8 cellular contexts compared by ENCODE assay signal in the genomic region with DNA sequence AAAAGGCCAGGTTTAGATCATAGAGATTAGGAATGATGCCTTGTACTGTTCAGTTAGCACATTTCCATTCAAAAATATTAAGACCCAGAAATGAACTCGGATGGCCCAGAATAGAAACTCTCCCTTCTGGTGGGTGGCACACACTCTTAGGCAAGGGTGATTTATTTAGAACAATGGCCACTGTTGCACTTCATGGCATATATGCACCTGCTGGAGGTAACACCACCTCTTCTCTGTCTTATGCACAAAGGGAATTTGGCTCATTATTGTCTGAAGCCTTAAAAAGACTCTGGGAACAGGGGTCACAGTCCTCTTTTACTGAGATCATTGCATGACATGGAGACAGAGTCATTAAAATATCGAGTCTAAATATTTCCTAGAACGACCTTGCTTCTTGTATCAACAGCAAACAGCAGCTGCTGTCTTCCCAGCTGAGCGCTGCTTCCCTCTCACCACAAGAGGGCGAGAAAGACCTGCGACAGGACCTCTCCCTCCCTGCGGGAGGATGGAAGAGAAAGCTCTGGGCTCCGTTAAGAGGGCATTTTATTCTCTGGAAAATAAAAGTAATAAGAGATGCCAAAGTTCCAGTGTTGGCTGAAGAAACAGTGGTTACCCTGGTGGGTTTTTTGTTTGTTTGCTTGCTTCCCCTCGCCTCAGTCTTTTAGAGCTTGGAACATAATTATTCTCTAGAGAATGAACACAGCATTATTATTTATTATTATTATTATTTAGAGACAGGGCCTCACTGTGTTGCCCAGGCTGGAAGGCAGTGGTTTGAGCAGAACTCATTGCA. TPM values are rescaled to one million over a fixed set of nuclear protein-coding genes. Genes with fewer than 3 reads are reported as not detected.
DNase-seq lines count a peak whose midpoint lies in the region; ATAC-seq and TF ChIP-seq lines count a peak whose summit lies in the region.

No MANE protein-coding gene starts in this region.

- ATAC-seq in GM21717 (IDR thresholded peaks at IDR 0.05; ENCODE audit: unreplicated experiment) (peak; percentile 83), Panc1 (peak; percentile 91)
- peak; percentile 83 for ATAC-seq in activated T-cell treated with anti-CD3 and anti-CD28 coated beads, Interleukin-2, amount 50 U/mL, for 4 hours

- DNase-seq in Panc1 (ENCODE audit: low read depth, low spot score) (peak; percentile 58), fibroblast of lung (ENCODE audit: low read depth in 2 of 2) (peak; percentile 77 to 88), substantia nigra (lab: John Stamatoyannopoulos, UW) (peak in 44 of 49 donors; percentile 7 to 85 (median 63))
- peak; percentile 63 for DNase-seq in activated T-cell treated with anti-CD3 and anti-CD28 coated beads, Interleukin-2, amount 50 U/mL, for 4 hours

- no peak overlapping the region for H3K4me3 Mint-ChIP-seq in activated T-cell treated with anti-CD3 and anti-CD28 coated beads, Interleukin-2, amount 50 U/mL, for 4 hours

- peaks cover 4% of the 10 kb centered on the region for H3K4me1 Mint-ChIP-seq in activated T-cell treated with anti-CD3 and anti-CD28 coated beads, Interleukin-2, amount 50 U/mL, for 4 hours (ENCODE audit: low read depth)

- in situ Hi-C loops in Panc1 (cut with HindIII; ENCODE audit: low pct_unique_long_range_greater_than_20kb, low sequenced_read_pairs): no loop called here

- TF ChIP-seq EP300 in neural cell (conservative IDR thresholded peaks at IDR 0.05; ENCODE audit: poor library complexity, severe bottlenecking): no peak

- POLR2A ChIA-PET in Panc1 (lab: Charles Lee): no interaction called here

- H2AFZ ChIP-seq in KMS-11 (ENCODE audit: low read depth) (peak overlapping the region; percentile 3; the same call in 1 of the 2 replicates), fibroblast of lung (ENCODE audit: low read length) (no peak overlapping the region), neural cell (ENCODE audit: low read depth, low read length) (no peak overlapping the region)

- H3F3A ChIP-seq in DOHH2 (ENCODE audit: control insufficient read depth, insufficient read depth) (no peaks in the 10 kb centered on the region), neural cell (ENCODE audit: insufficient read depth, low read length, poor library complexity, severe bottlenecking) (no peaks in the 10 kb centered on the region)

- no TSS peak for BruUV-seq in Panc1 (replicated peaks; lab: Mats Ljungman, UMichigan)

- H3K4me3 ChIP-seq in DOHH2 (ENCODE audit: low read length) (no peak overlapping the region), KMS-11 (IDR thresholded peaks at IDR 0.05; ENCODE audit: insufficient read depth, low read depth, low read length) (no peak overlapping the region), Panc1 (ENCODE audit: low read depth in 2 of 2, low read length in 2 of 2) (no peak overlapping the region), fibroblast of lung (replicated peaks in 1 of 4; ENCODE audit: control extremely low read depth in 1 of 4, insufficient read depth in 1 of 4, low read depth in 3 of 4, low read length in 4 of 4) (no peak overlapping the region), neural cell (ENCODE audit: low read length) (no peak overlapping the region)

- TF ChIP-seq CTCF in DOHH2 (IDR thresholded peaks at IDR 0.05; ENCODE audit: low read depth, low read length, poor library complexity, severe bottlenecking): peak; percentile 88
- peak; percentile 98 for TF ChIP-seq CTCF in KMS-11 (conservative IDR thresholded peaks at IDR 0.05; ENCODE audit: low read depth, low read length)
- TF ChIP-seq CTCF in Panc1 (IDR thresholded peaks at IDR 0.05): peak; percentile 90
- TF ChIP-seq CTCF in fibroblast of lung (conservative IDR thresholded peaks at IDR 0.05 in 1 of 2, IDR thresholded peaks at IDR 0.05 in 1 of 2; ENCODE audit: low read depth in 1 of 2, low read length in 2 of 2): peak; percentile 98 to 100
- TF ChIP-seq CTCF in neural cell (IDR thresholded peaks at IDR 0.05; ENCODE audit: poor library complexity, severe bottlenecking): peak; percentile 97

- CTCF ChIA-PET in Panc1 (lab: Charles Lee): interaction anchor here (0.5 to 1.1 kb wide), 6 partner anchors 42 to 641 kb away, joined by 3 to 7 read pairs (median 3); no protein-coding TSS in a partner anchor

- H3K9me3 Mint-ChIP-seq in activated T-cell treated with anti-CD3 and anti-CD28 coated beads, Interleukin-2, amount 50 U/mL, for 4 hours: no peaks in the 10 kb centered on the region

- H3K36me3 Mint-ChIP-seq in activated T-cell treated with anti-CD3 and anti-CD28 coated beads, Interleukin-2, amount 50 U/mL, for 4 hours (ENCODE audit: insufficient read depth): no peaks in the 10 kb centered on the region

- no peak overlapping the region for H3K27ac ChIP-seq in DOHH2 (ENCODE audit: low read depth, low read length)
- no peak overlapping the region for H3K27ac ChIP-seq in KMS-11
- no peak overlapping the region for H3K27ac ChIP-seq in Panc1 (ENCODE audit: low read length)
- no peak overlapping the region for H3K27ac ChIP-seq in fibroblast of lung (ENCODE audit: insufficient read depth, low read length)
- H3K27ac ChIP-seq in neural cell (ENCODE audit: low read length): no peak overlapping the region
- no peak overlapping the region for H3K27ac ChIP-seq in substantia nigra (ENCODE audit: low read depth, low read length, poor library complexity, severe bottlenecking)

- no peaks in the 10 kb centered on the region for H3K79me2 ChIP-seq in DOHH2 (ENCODE audit: control insufficient read depth, low read length)
- no peaks in the 10 kb centered on the region for H3K79me2 ChIP-seq in KMS-11 (ENCODE audit: insufficient read depth, low read depth)
- H3K79me2 ChIP-seq in fibroblast of lung (ENCODE audit: control insufficient read depth, insufficient read depth, low read length): no peaks in the 10 kb centered on the region
- H3K79me2 ChIP-seq in neural cell (replicated peaks; ENCODE audit: insufficient read depth, low read length): no peaks in the 10 kb centered on the region

- peak; percentile 99 for TF ChIP-seq RAD21 in neural cell (conservative IDR thresholded peaks at IDR 0.05)

- no peaks in the 10 kb centered on the region for H4K20me1 ChIP-seq in DOHH2 (ENCODE audit: control insufficient read depth, insufficient read depth, low read depth, low read length)
- no peaks in the 10 kb centered on the region for H4K20me1 ChIP-seq in KMS-11 (ENCODE audit: insufficient read depth)
- H4K20me1 ChIP-seq in fibroblast of lung (ENCODE audit: control insufficient read depth, extremely low read depth, insufficient read depth, low read length): no peaks in the 10 kb centered on the region
- no peaks in the 10 kb centered on the region for H4K20me1 ChIP-seq in neural cell (ENCODE audit: insufficient read depth)

- H3K9me3 ChIP-seq in DOHH2 (ENCODE audit: control insufficient read depth, insufficient read depth, low read length) (no peaks in the 10 kb centered on the region), Panc1 (ENCODE audit: control insufficient read depth, insufficient read depth, low read depth, low read length) (no peaks in the 10 kb centered on the region), fibroblast of lung (ENCODE audit: control insufficient read depth, insufficient read depth, low read depth, low read length) (no peaks in the 10 kb centered on the region), neural cell (ENCODE audit: low read length) (no peaks in the 10 kb centered on the region)

- peaks cover 55% of the 10 kb centered on the region for H3K27me3 Mint-ChIP-seq in activated T-cell treated with anti-CD3 and anti-CD28 coated beads, Interleukin-2, amount 50 U/mL, for 4 hours (ENCODE audit: low read depth)

- H3K27me3 ChIP-seq in DOHH2 (ENCODE audit: control insufficient read depth, low read length) (peaks cover 4% of the 10 kb centered on the region), KMS-11 (ENCODE audit: insufficient read depth, low read depth) (no peaks in the 10 kb centered on the region), Panc1 (ENCODE audit: control insufficient read depth, insufficient read depth, low read length) (0 out of 2 replicates have a peak, but pooled peaks cover 11% of the 10 kb centered on the region), fibroblast of lung (ENCODE audit: control insufficient read depth, insufficient read depth, low read length) (peaks cover 6% of the 10 kb centered on the region), neural cell (ENCODE audit: insufficient read depth, low read depth, low read length) (peaks cover 30% of the 10 kb centered on the region)

- H3K4me1 ChIP-seq in DOHH2 (ENCODE audit: control insufficient read depth, low read length) (no peaks in the 10 kb centered on the region), KMS-11 (ENCODE audit: low read depth, poor library complexity, severe bottlenecking) (peaks cover 7% of the 10 kb centered on the region), Panc1 (ENCODE audit: control insufficient read depth, insufficient read depth, low read length) (no peaks in the 10 kb centered on the region; the same call in 1 of the 2 replicates), fibroblast of lung (ENCODE audit: control insufficient read depth, extremely low read depth, insufficient read depth, low read length) (peaks cover 7% of the 10 kb centered on the region)

- H3K4me2 ChIP-seq in DOHH2 (ENCODE audit: low read length): no peak overlapping the region
- H3K4me2 ChIP-seq in KMS-11: no peak overlapping the region
- H3K4me2 ChIP-seq in fibroblast of lung (ENCODE audit: extremely low read depth, insufficient read depth, low read length): no peak overlapping the region
- H3K4me2 ChIP-seq in neural cell (ENCODE audit: low read length): no peak overlapping the region

- H3K9ac ChIP-seq in KMS-11 (no peak overlapping the region), fibroblast of lung (ENCODE audit: insufficient read depth, low read length) (no peak overlapping the region), neural cell (ENCODE audit: low read length) (no peak overlapping the region)

- H3K36me3 ChIP-seq in DOHH2 (ENCODE audit: control insufficient read depth, low read length): no peaks in the 10 kb centered on the region
- no peaks in the 10 kb centered on the region for H3K36me3 ChIP-seq in KMS-11 (ENCODE audit: insufficient read depth)
- H3K36me3 ChIP-seq in Panc1 (ENCODE audit: control insufficient read depth, insufficient read depth, low read length): no peaks in the 10 kb centered on the region
- no peaks in the 10 kb centered on the region for H3K36me3 ChIP-seq in fibroblast of lung (ENCODE audit: control insufficient read depth, insufficient read depth, low read length)
- H3K36me3 ChIP-seq in neural cell (ENCODE audit: insufficient read depth, low read length): no peaks in the 10 kb centered on the region

- intact Hi-C loops in Panc1 (cut with micrococcal nuclease; ENCODE audit: unreplicated experiment): loop anchor here (1.0 to 5.0 kb wide), 2 partner anchors 469 to 641 kb away; no protein-coding TSS in a partner anchor

- H3K9me2 ChIP-seq in DOHH2 (replicated peaks; ENCODE audit: control insufficient read depth, low read length) (no peaks in the 10 kb centered on the region), neural cell (ENCODE audit: insufficient read depth, low read length) (no peaks in the 10 kb centered on the region)

RNA-seq across cellular contexts. Expression of gene BAMBI, which starts 13.5 kb away (rescaled TPM):
- 3.9 TPM for total RNA-seq in Panc1 (2021; ENCODE audit: unreplicated experiment)
- 2.0 TPM for polyA plus RNA-seq in Panc1 (2012; ENCODE audit: insufficient read length)
- total RNA-seq in activated T-cell treated with anti-CD3 and anti-CD28 coated beads, Interleukin-2, amount 50 U/mL, for 4 hours: 1 to 10 TPM; 1.1 to 1.2 (median 1.1) TPM
- 4.6 and 5.6 TPM in 2 replicates for total RNA-seq in fibroblast of lung
- 2.9 and 17.8 TPM in 2 replicates for polyA plus RNA-seq in fibroblast of lung
- polyA plus RNA-seq in fibroblast of lung (2012): 4.0 and 25.6 TPM in 2 replicates
- 4.9 and 17.5 TPM in 2 replicates for polyA minus RNA-seq in fibroblast of lung (ENCODE audit: low replicate concordance)
- 0.54 and 1.6 TPM in 2 replicates for polyA plus RNA-seq in neural cell
- 0.46 and 1.2 TPM in 2 replicates for polyA minus RNA-seq in neural cell
